Comparison of ENCODE assay signal across 9 cellular contexts in genomic region chr3:133437391-133438093, GRCh38. TPM values are rescaled to one million over a fixed set of nuclear protein-coding genes. Genes with fewer than 3 reads are reported as not detected.
DNase-seq lines count a peak whose midpoint lies in the region; ATAC-seq, FAIRE-seq and TF ChIP-seq lines count a peak whose summit lies in the region.
"Had no signal": no experiment of that assay in that cellular context is flagged by ENCODE, and none has a peak within 500 bp of the region (broad histone marks: within the 10 kb centered on the region; RNA-seq: fewer than 3 reads in every experiment).

No MANE protein-coding gene starts in this region.

- no peaks in the 10 kb centered on the region for H3K79me2 ChIP-seq in astrocyte (ENCODE audit: insufficient read depth, low read length)

- no peak overlapping the region for H3K9ac ChIP-seq in astrocyte (ENCODE audit: low read length)

- FAIRE-seq in D721Med (lab: Jason Lieb, UNC) (no peak), astrocyte (lab: Jason Lieb, UNC) (no peak)

- H3K36me3 ChIP-seq in MG63 (no peaks in the 10 kb centered on the region), astrocyte (ENCODE audit: insufficient read depth, low read length) (no peaks in the 10 kb centered on the region)

- no peak overlapping the region for H3K27ac Mint-ChIP-seq in astrocyte (ENCODE audit: unreplicated experiment)
- H3K27ac Mint-ChIP-seq in activated T-cell treated with anti-CD3 and anti-CD28 coated beads, Interleukin-2, amount 50 U/mL, for 24 hours: no peak overlapping the region

- H3K4me1 ChIP-seq in astrocyte (ENCODE audit: insufficient read depth, low read length): no peaks in the 10 kb centered on the region

- H3K4me3 ChIP-seq in MG63: no peak overlapping the region
- H3K4me3 ChIP-seq in astrocyte (ENCODE audit: insufficient read depth, low read depth, low read length): no peak overlapping the region

- H3K27me3 Mint-ChIP-seq in astrocyte (ENCODE audit: low read depth, unreplicated experiment): no peaks in the 10 kb centered on the region
- H3K27me3 Mint-ChIP-seq in activated T-cell treated with anti-CD3 and anti-CD28 coated beads, Interleukin-2, amount 50 U/mL, for 24 hours: no peaks in the 10 kb centered on the region

- no peaks in the 10 kb centered on the region for H4K20me1 ChIP-seq in astrocyte (ENCODE audit: insufficient read depth, low read length)

- H3K27me3 ChIP-seq in MG63: no peaks in the 10 kb centered on the region
- H3K27me3 ChIP-seq in astrocyte (ENCODE audit: insufficient read depth, low read length): no peaks in the 10 kb centered on the region

- ATAC-seq in GM21367 (IDR thresholded peaks at IDR 0.05; ENCODE audit: unreplicated experiment) (no peak), GM21529 (IDR thresholded peaks at IDR 0.05; ENCODE audit: unreplicated experiment) (no peak)

- TF ChIP-seq CTCF in D721Med (IDR thresholded peaks at IDR 0.05; ENCODE audit: insufficient read depth, missing control alignments): peak; percentile 26
- no peak for TF ChIP-seq CTCF in astrocyte (IDR thresholded peaks at IDR 0.05; ENCODE audit: insufficient read depth, low read depth, low read length)

- H3K4me3 Mint-ChIP-seq in astrocyte (ENCODE audit: unreplicated experiment): no peak overlapping the region
- no peak overlapping the region for H3K4me3 Mint-ChIP-seq in activated T-cell treated with anti-CD3 and anti-CD28 coated beads, Interleukin-2, amount 50 U/mL, for 24 hours

- DNase-seq in D721Med (ENCODE audit: insufficient read length, low spot score) (no peak), MG63 (peak; percentile 42), astrocyte (ENCODE audit: low read depth) (peak; percentile 25), medulla oblongata (ENCODE audit: extremely low spot score) (peak; percentile 38)
- DNase-seq in activated CD4-positive, alpha-beta T cell treated with anti-CD3 and anti-CD28 coated beads, Interleukin-2, amount 50 U/mL, for 48 hours: no peak
- DNase-seq in activated T-cell treated with anti-CD3 and anti-CD28 coated beads, Interleukin-2, amount 50 U/mL, for 24 hours: no peak
- DNase-seq: activated CD4-positive, alpha-beta T cell treated with anti-CD3 and anti-CD28 coated beads, Interleukin-2, amount 50 U/mL, for 4 hours had no signal

- no peak overlapping the region for H3K27ac ChIP-seq in astrocyte (ENCODE audit: low read depth, low read length)

- peaks cover 2% of the 10 kb centered on the region for H3K36me3 Mint-ChIP-seq in astrocyte (ENCODE audit: low read depth, unreplicated experiment)
- H3K36me3 Mint-ChIP-seq in activated T-cell treated with anti-CD3 and anti-CD28 coated beads, Interleukin-2, amount 50 U/mL, for 24 hours (ENCODE audit: low read depth): no peaks in the 10 kb centered on the region

- peaks cover 7% of the 10 kb centered on the region for H3K9me3 Mint-ChIP-seq in astrocyte (ENCODE audit: unreplicated experiment)
- peaks cover 12% of the 10 kb centered on the region for H3K9me3 Mint-ChIP-seq in activated T-cell treated with anti-CD3 and anti-CD28 coated beads, Interleukin-2, amount 50 U/mL, for 24 hours

- H3K4me1 Mint-ChIP-seq in astrocyte (ENCODE audit: low read depth, unreplicated experiment): no peaks in the 10 kb centered on the region
- peaks cover 19% of the 10 kb centered on the region for H3K4me1 Mint-ChIP-seq in activated T-cell treated with anti-CD3 and anti-CD28 coated beads, Interleukin-2, amount 50 U/mL, for 24 hours (ENCODE audit: low read depth)

- H3K9me3 ChIP-seq in MG63: no peaks in the 10 kb centered on the region
- no peaks in the 10 kb centered on the region for H3K9me3 ChIP-seq in astrocyte (ENCODE audit: insufficient read depth, low read depth, low read length)

- H3K4me2 ChIP-seq in astrocyte (ENCODE audit: low read length): no peak overlapping the region

- no peak overlapping the region for H2AFZ ChIP-seq in astrocyte (ENCODE audit: low read depth, low read length)

RNA-seq across cellular contexts. Expression of gene BFSP2, which starts 37.7 kb away (rescaled TPM):
- total RNA-seq in MG63 (2014; rRNA removed; shearing (Covaris generic); ENCODE audit: low replicate concordance): not detected in 2 replicates
- not detected in 2 replicates for total RNA-seq in astrocyte

Comparison
In these comparisons a context has a peak if more than half of its experiments do, and no peak if none do; other contexts are left out.
1. DNase-seq: peak in MG63 (single experiment), astrocyte (single experiment) and medulla oblongata (single experiment); none in D721Med (single experiment), activated CD4-positive, alpha-beta T cell treated with anti-CD3 and anti-CD28 coated beads, Interleukin-2, amount 50 U/mL, for 48 hours (0 of 2) and activated T-cell treated with anti-CD3 and anti-CD28 coated beads, Interleukin-2, amount 50 U/mL, for 24 hours (single experiment).